In the genomic region with DNA sequence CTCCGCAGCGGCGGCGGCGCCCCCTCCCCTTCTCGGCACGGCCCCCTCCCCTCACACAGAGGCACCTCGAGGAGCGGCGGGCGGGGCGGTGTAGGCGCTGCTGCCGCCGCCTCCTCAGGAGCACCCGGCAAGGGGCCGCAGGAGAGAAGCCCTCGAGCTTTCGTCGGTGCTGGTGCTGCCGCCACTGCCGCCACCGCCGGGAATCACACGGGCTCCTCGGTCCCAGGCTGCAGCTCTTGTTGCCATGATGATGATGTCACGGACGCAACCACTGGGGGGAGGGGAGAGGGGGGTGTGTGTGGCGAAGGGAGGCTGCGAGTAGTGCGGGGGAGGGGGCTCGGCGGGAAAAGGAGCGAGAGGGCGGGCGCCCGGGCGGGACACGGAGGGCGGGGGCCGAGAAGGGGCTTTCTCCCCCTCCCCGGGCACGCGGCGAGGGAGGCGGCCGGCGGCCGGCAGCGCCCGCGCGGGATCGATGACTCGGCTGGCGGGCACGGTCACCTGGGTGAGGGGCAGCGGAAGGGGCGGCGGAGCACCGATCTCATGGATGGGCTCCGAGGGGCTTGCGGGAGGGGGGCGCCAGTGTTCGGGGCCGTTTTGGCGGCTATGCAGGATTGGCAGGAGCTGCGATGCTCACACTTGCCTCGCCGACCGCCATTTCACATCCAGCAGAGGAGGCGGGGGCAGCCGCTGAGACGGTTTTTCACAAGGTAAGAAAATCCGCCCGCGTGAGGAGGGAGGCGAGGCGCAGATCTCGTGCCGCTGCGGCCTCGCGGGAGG, we compare ENCODE assay signal across 8 cellular contexts. TPM values are rescaled to one million over a fixed set of nuclear protein-coding genes. Genes with fewer than 3 reads are reported as not detected.
DNase-seq lines count a peak whose midpoint lies in the region; ATAC-seq and TF ChIP-seq lines count a peak whose summit lies in the region.

A gene with protein sequence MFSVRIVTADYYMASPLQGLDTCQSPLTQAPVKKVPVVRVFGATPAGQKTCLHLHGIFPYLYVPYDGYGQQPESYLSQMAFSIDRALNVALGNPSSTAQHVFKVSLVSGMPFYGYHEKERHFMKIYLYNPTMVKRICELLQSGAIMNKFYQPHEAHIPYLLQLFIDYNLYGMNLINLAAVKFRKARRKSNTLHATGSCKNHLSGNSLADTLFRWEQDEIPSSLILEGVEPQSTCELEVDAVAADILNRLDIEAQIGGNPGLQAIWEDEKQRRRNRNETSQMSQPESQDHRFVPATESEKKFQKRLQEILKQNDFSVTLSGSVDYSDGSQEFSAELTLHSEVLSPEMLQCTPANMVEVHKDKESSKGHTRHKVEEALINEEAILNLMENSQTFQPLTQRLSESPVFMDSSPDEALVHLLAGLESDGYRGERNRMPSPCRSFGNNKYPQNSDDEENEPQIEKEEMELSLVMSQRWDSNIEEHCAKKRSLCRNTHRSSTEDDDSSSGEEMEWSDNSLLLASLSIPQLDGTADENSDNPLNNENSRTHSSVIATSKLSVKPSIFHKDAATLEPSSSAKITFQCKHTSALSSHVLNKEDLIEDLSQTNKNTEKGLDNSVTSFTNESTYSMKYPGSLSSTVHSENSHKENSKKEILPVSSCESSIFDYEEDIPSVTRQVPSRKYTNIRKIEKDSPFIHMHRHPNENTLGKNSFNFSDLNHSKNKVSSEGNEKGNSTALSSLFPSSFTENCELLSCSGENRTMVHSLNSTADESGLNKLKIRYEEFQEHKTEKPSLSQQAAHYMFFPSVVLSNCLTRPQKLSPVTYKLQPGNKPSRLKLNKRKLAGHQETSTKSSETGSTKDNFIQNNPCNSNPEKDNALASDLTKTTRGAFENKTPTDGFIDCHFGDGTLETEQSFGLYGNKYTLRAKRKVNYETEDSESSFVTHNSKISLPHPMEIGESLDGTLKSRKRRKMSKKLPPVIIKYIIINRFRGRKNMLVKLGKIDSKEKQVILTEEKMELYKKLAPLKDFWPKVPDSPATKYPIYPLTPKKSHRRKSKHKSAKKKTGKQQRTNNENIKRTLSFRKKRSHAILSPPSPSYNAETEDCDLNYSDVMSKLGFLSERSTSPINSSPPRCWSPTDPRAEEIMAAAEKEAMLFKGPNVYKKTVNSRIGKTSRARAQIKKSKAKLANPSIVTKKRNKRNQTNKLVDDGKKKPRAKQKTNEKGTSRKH (N-terminal part only) (minus strand): TSS at position 260 of the 777 bp plus-strand sequence. CDS start 330 bp downstream, outside the sequence.

- peaks cover 0 to 13% (median 4%) of the 10 kb centered on the region in 5 donors for H3K36me3 Mint-ChIP-seq in naive thymus-derived CD4-positive, alpha-beta T cell
- H3K36me3 Mint-ChIP-seq in stimulated activated naive B cell treated with anti-CD40 and anti-IgM and Interleukin-4, amounts not matched to agents 10 μg/mL and 1 μg/mL and 100 μg/mL, for 72 hours, result peaks cover 7 to 17% of the 10 kb centered on the region in 2 donors

- ATAC-seq in GM21526 (IDR thresholded peaks at IDR 0.05; ENCODE audit: low FRiP score, unreplicated experiment) (peak; percentile 28), IMR-90 (ENCODE audit: low read depth) (peak; percentile 61)
- peak; percentile 76 for ATAC-seq in naive thymus-derived CD4-positive, alpha-beta T cell
- peak; percentile 57 to 62 for ATAC-seq in stimulated activated naive B cell treated with anti-CD40 and anti-IgM and Interleukin-4, amounts not matched to agents 10 μg/mL and 1 μg/mL and 100 μg/mL, for 72 hours (replicated peaks)

- H3K18ac ChIP-seq in IMR-90 (ENCODE audit: low read depth, low read length), result peak within 1 kb of the TSS; percentile 90

- no peak for TF ChIP-seq RAD21 in IMR-90 (IDR thresholded peaks at IDR 0.05; ENCODE audit: low read length)

- H3K4me1 ChIP-seq in IMR-90 (ENCODE audit: control insufficient read depth, insufficient read depth, low read length), result peaks cover 5% of the 10 kb centered on the region
- H3K4me1 ChIP-seq in naive thymus-derived CD4-positive, alpha-beta T cell (ENCODE audit: control insufficient read depth in 2 of 2, insufficient read depth in 2 of 2, low read length in 2 of 2), result peaks cover 17 to 33% of the 10 kb centered on the region in 2 donors

- peak within 1 kb of the TSS; percentile 96 for H2AFZ ChIP-seq in IMR-90 (replicated peaks; ENCODE audit: low read length, poor library complexity)

- peaks cover 16% of the 10 kb centered on the region for H4K20me1 ChIP-seq in IMR-90 (ENCODE audit: insufficient read depth, low read length)

- peak within 1 kb of the TSS; percentile 88 for H3K4me3 ChIP-seq in IMR-90 (ENCODE audit: insufficient read depth, low read depth, low read length)
- peak within 1 kb of the TSS; percentile 93 for H3K4me3 ChIP-seq in naive thymus-derived CD4-positive, alpha-beta T cell (ENCODE audit: low read length)

- peak within 1 kb of the TSS; percentile 90 to 99 for H4K8ac ChIP-seq in IMR-90 (ENCODE audit: low read depth in 2 of 2, low read length in 2 of 2)

- peaks cover 33 to 62% (median 56%) of the 10 kb centered on the region in 7 donors for H3K4me1 Mint-ChIP-seq in naive thymus-derived CD4-positive, alpha-beta T cell
- H3K4me1 Mint-ChIP-seq in stimulated activated naive B cell treated with anti-CD40 and anti-IgM and Interleukin-4, amounts not matched to agents 10 μg/mL and 1 μg/mL and 100 μg/mL, for 72 hours, result peaks cover 20 to 28% of the 10 kb centered on the region in 2 donors

- H4K5ac ChIP-seq in IMR-90 (ENCODE audit: low read depth, low read length), result peak within 1 kb of the TSS; percentile 50

- H2BK5ac ChIP-seq in IMR-90 (ENCODE audit: low read depth, low read length, poor library complexity, severe bottlenecking), result peak within 1 kb of the TSS; percentile 94

- H3K56ac ChIP-seq in IMR-90 (ENCODE audit: extremely low read depth, insufficient read depth, low read length), result peak within 1 kb of the TSS; percentile 99

- H3K79me1 ChIP-seq in IMR-90 (ENCODE audit: low read depth in 1 of 2, low read length in 2 of 2), result peaks cover 13 to 45% of the 10 kb centered on the region in 2 experiments

- H2AK9ac ChIP-seq in IMR-90 (replicated peaks; ENCODE audit: low read depth, low read length, poor library complexity), result peak within 1 kb of the TSS; percentile 99

- peak within 1 kb of the TSS; percentile 97 for H3K14ac ChIP-seq in IMR-90 (replicated peaks; ENCODE audit: low read depth, low read length)

- POLR2A ChIA-PET in IMR-90 (lab: Charles Lee; ENCODE audit: unreplicated experiment), result interaction anchor here (0.6 to 1.1 kb wide), 4 partner anchors 123 to 545 kb away, joined by 3 to 10 read pairs (median 6); a partner anchor contains a TSS
- POLR2A ChIA-PET in naive thymus-derived CD4-positive, alpha-beta T cell (lab: Charles Lee), result interaction anchor here (0.6 to 2.8 kb wide), 14 partner anchors 9 to 1303 kb away, joined by 3 to 22 read pairs (median 3); a partner anchor contains a TSS

- H2BK20ac ChIP-seq in IMR-90 (ENCODE audit: low read depth, low read length), result peak within 1 kb of the TSS; percentile 46; the same call in 1 of the 2 replicates

- in situ Hi-C loops in IMR-90 (cut with MboI; ENCODE audit: low sequenced_read_pairs), result no loop called here

- TF ChIP-seq CTCF in IMR-90 (conservative IDR thresholded peaks at IDR 0.05; ENCODE audit: low read depth, low read length), result no peak

- peak within 1 kb of the TSS; percentile 93 for H3K9ac ChIP-seq in IMR-90 (ENCODE audit: low read depth, low read length)

- H4K91ac ChIP-seq in IMR-90 (ENCODE audit: insufficient read depth, low read depth, low read length), result peak within 1 kb of the TSS; percentile 86

- peak within 1 kb of the TSS; percentile 100 for H3K23ac ChIP-seq in IMR-90 (ENCODE audit: low read depth, low read length)

- dilution Hi-C loops in IMR-90 (cut with HindIII; ENCODE audit: low sequenced_read_pairs, unreplicated experiment), result no loop called here

- peak within 1 kb of the TSS; percentile 87 for H3K4me2 ChIP-seq in IMR-90 (ENCODE audit: low read depth, low read length)

- H3K27ac ChIP-seq in IMR-90 (ENCODE audit: insufficient read depth, low read length), result peak within 1 kb of the TSS; percentile 96
- H3K27ac ChIP-seq in naive thymus-derived CD4-positive, alpha-beta T cell (ENCODE audit: low read depth, low read length), result peak within 1 kb of the TSS; percentile 99

- H3K9me3 ChIP-seq in IMR-90 (ENCODE audit: control insufficient read depth, insufficient read depth, low read length), result no peaks in the 10 kb centered on the region
- no peaks in the 10 kb centered on the region for H3K9me3 ChIP-seq in naive thymus-derived CD4-positive, alpha-beta T cell (ENCODE audit: control insufficient read depth in 2 of 3, low read length in 3 of 3)

- TF ChIP-seq POLR2A in IMR-90 (IDR thresholded peaks at IDR 0.05; ENCODE audit: low read depth, low read length), result peak; percentile 86

- peak within 1 kb of the TSS; percentile 96 for H3K4ac ChIP-seq in IMR-90 (ENCODE audit: low read depth, low read length)

- peak within 1 kb of the TSS; percentile 88 for H2AK5ac ChIP-seq in IMR-90 (ENCODE audit: low read depth, low read length)

- H3K4me3 Mint-ChIP-seq in naive thymus-derived CD4-positive, alpha-beta T cell, result peak within 1 kb of the TSS; percentile 96 to 100 (median 98)
- peak within 1 kb of the TSS; percentile 91 to 98 for H3K4me3 Mint-ChIP-seq in stimulated activated naive B cell treated with anti-CD40 and anti-IgM and Interleukin-4, amounts not matched to agents 10 μg/mL and 1 μg/mL and 100 μg/mL, for 72 hours

- no TSS peak for BruUV-seq in IMR-90 (replicated peaks; lab: Mats Ljungman, UMichigan)

- peak within 1 kb of the TSS; percentile 95 to 99 (median 99) for H3K27ac Mint-ChIP-seq in naive thymus-derived CD4-positive, alpha-beta T cell
- H3K27ac Mint-ChIP-seq in stimulated activated naive B cell treated with anti-CD40 and anti-IgM and Interleukin-4, amounts not matched to agents 10 μg/mL and 1 μg/mL and 100 μg/mL, for 72 hours, result peak within 1 kb of the TSS; percentile 99

- H3K36me3 ChIP-seq in IMR-90 (ENCODE audit: control insufficient read depth, insufficient read depth, low read length), result no peaks in the 10 kb centered on the region
- peaks cover 0 to 12% (median 0%) of the 10 kb centered on the region in 3 experiments for H3K36me3 ChIP-seq in naive thymus-derived CD4-positive, alpha-beta T cell (ENCODE audit: control insufficient read depth in 2 of 3, insufficient read depth in 3 of 3, low read length in 3 of 3)

- peaks cover 0 to 2% (median 0%) of the 10 kb centered on the region in 11 donors for H3K9me3 Mint-ChIP-seq in naive thymus-derived CD4-positive, alpha-beta T cell
- H3K9me3 Mint-ChIP-seq in stimulated activated naive B cell treated with anti-CD40 and anti-IgM and Interleukin-4, amounts not matched to agents 10 μg/mL and 1 μg/mL and 100 μg/mL, for 72 hours, result no peaks in the 10 kb centered on the region

- no peaks in the 10 kb centered on the region for H3K27me3 ChIP-seq in IMR-90 (ENCODE audit: control insufficient read depth, insufficient read depth, low read length)
- no peaks in the 10 kb centered on the region for H3K27me3 ChIP-seq in naive thymus-derived CD4-positive, alpha-beta T cell (ENCODE audit: control insufficient read depth in 2 of 2, insufficient read depth in 2 of 2, low read length in 2 of 2)

- intact Hi-C loops in IMR-90 (cut with micrococcal nuclease), result loop anchor here (1.0 to 5.0 kb wide), 5 partner anchors 84 to 559 kb away; a partner anchor contains a TSS
- intact Hi-C loops in naive thymus-derived CD4-positive, alpha-beta T cell (cut with micrococcal nuclease), result loop anchor here (1.0 to 10.0 kb wide), 20 partner anchors 84 to 1998 kb away; a partner anchor contains a TSS

- DNase-seq in DMS 273 treated with DMSO at 0.1 percent for 48 hours (lab: John Stamatoyannopoulos, UW) (peak; percentile 77), IMR-90 (peak; percentile 84), RKO (ENCODE audit: low spot score) (peak; percentile 90), activated T-helper 1 cell treated with Interleukin-2 at 50 U/mL for 16 hours (ENCODE audit: low read depth) (peak; percentile 72), fibroblast of gingiva (ENCODE audit: low read depth) (peak; percentile 91)
- DNase-seq in naive thymus-derived CD4-positive, alpha-beta T cell, result peak; percentile 72 to 93 (median 87)
- peak; percentile 83 for DNase-seq in stimulated activated naive B cell treated with anti-CD40 and anti-IgM and Interleukin-4, amounts not matched to agents 10 μg/mL and 1 μg/mL and 100 μg/mL, for 72 hours

- peaks cover 0 to 3% (median 0%) of the 10 kb centered on the region in 5 donors for H3K27me3 Mint-ChIP-seq in naive thymus-derived CD4-positive, alpha-beta T cell
- H3K27me3 Mint-ChIP-seq in stimulated activated naive B cell treated with anti-CD40 and anti-IgM and Interleukin-4, amounts not matched to agents 10 μg/mL and 1 μg/mL and 100 μg/mL, for 72 hours, result no peaks in the 10 kb centered on the region

- H3K9me1 ChIP-seq in IMR-90 (ENCODE audit: insufficient read depth, low read length), result peaks cover 10% of the 10 kb centered on the region; the same call in 1 of the 2 replicates

- H2BK15ac ChIP-seq in IMR-90 (ENCODE audit: low read depth, low read length), result peak within 1 kb of the TSS; percentile 69; the same call in 2 of the 3 replicates

- CTCF ChIA-PET in IMR-90 (lab: Yijun Ruan, JAX), result no interaction called here
- CTCF ChIA-PET in naive thymus-derived CD4-positive, alpha-beta T cell (lab: Charles Lee), result interaction anchor here (0.6 to 2.8 kb wide), 2 partner anchors 224 to 560 kb away, joined by 3 to 16 read pairs; a partner anchor contains a TSS

- WGBS in IMR-90 (ENCODE audit: extremely low coverage in 2 of 2, insufficient read length in 1 of 2), 2 experiments, result 0% methylated on average over 9 of the region's 84 CpGs; no CpG with 5 or more reads in 1 of the 2 experiments

- peak within 1 kb of the TSS; percentile 94 for H2BK120ac ChIP-seq in IMR-90 (ENCODE audit: low read depth, low read length)

RNA-seq across cellular contexts. Expression of the gene that starts here (rescaled TPM):
- total RNA-seq in IMR-90 (2012; rRNA removed), result 15.4 and 24.4 TPM in 2 replicates
- polyA plus RNA-seq in IMR-90 (2012; rRNA removed), result 6.0 and 7.4 TPM in 2 replicates
- polyA plus RNA-seq in IMR-90 (2012; cell fraction: cytosol; rRNA removed), result 1.4 and 3.2 TPM in 2 replicates
- 2.2 and 19.3 TPM in 2 replicates for polyA plus RNA-seq in IMR-90 (2012; cell fraction: nucleus; rRNA removed; ENCODE audit: low replicate concordance)
- total RNA-seq in naive thymus-derived CD4-positive, alpha-beta T cell, result 10 to 100 TPM; 16.1 to 31.8 (median 26.8) TPM
- polyA plus RNA-seq in naive thymus-derived CD4-positive, alpha-beta T cell, result 10 to 100 TPM in 1 of 2 donors, 1 to 10 TPM in 1; 8.6 to 14.8 TPM

Comparison
In these comparisons a context has a peak if more than half of its experiments do, and no peak if none do; other contexts are left out.
1. Peak in every context shown above with its lines: DNase-seq, ATAC-seq, H3K4me3 ChIP-seq and H3K27ac ChIP-seq.